1 cellular context compared by ENCODE assay signal in the genomic region with DNA sequence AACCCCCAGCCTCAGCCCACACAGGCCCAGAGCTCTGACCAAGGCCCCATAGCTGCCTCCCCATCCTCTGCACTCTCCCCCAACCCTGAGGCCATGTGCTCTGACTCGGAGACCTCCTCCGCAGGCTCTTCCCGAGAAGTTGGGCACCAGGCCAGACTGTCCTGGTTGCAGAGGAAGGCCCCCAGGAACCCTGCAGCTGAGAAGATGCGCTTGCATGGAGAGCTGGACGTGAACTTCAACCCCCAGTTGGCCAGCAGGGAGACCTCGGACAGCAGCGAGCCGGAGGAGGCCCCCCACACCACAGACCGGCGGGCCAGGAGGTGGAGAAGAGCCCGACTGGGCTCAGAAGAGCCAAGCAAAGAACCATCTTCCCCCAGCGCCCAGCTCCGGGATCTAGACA.
TF ChIP-seq lines count a peak whose summit lies in the region.

No MANE protein-coding gene starts in this region.

TF ChIP-seq in IMR-90, 13 proteins besides CTCF, POLR2A, EP300 and RAD21:
- no peak for TF ChIP-seq RCOR1 (IDR thresholded peaks at IDR 0.05; ENCODE audit: insufficient replicate concordance, low read length)
- no peak for TF ChIP-seq MAZ (IDR thresholded peaks at IDR 0.05; ENCODE audit: borderline replicate concordance, low read depth, low read length)
- TF ChIP-seq CEBPB (IDR thresholded peaks at IDR 0.05; ENCODE audit: low read depth, low read length), result no peak
- TF ChIP-seq NFE2L2 (IDR thresholded peaks at IDR 0.05; ENCODE audit: low read depth, low read length), result no peak
- TF ChIP-seq MAFK (IDR thresholded peaks at IDR 0.05; ENCODE audit: low read depth, low read length), result no peak
- TF ChIP-seq RFX5 (IDR thresholded peaks at IDR 0.05; ENCODE audit: low read depth, low read length), result no peak
- TF ChIP-seq CHD1 (IDR thresholded peaks at IDR 0.05; ENCODE audit: low read depth, low read length), result no peak
- TF ChIP-seq MXI1 (IDR thresholded peaks at IDR 0.05; ENCODE audit: borderline replicate concordance, low read depth, low read length), result no peak
- TF ChIP-seq, protein P1, sequence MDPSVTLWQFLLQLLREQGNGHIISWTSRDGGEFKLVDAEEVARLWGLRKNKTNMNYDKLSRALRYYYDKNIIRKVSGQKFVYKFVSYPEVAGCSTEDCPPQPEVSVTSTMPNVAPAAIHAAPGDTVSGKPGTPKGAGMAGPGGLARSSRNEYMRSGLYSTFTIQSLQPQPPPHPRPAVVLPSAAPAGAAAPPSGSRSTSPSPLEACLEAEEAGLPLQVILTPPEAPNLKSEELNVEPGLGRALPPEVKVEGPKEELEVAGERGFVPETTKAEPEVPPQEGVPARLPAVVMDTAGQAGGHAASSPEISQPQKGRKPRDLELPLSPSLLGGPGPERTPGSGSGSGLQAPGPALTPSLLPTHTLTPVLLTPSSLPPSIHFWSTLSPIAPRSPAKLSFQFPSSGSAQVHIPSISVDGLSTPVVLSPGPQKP (IDR thresholded peaks at IDR 0.05; ENCODE audit: borderline replicate concordance, low read depth, low read length), result no peak
- no peak for TF ChIP-seq BHLHE40 (IDR thresholded peaks at IDR 0.05; ENCODE audit: low read depth, low read length)
